ENCODE assay signal across 8 cellular contexts in genomic region chr21:34351786-34352241, GRCh38. TPM values are rescaled to one million over a fixed set of nuclear protein-coding genes. Genes with fewer than 3 reads are reported as not detected.
DNase-seq lines count a peak whose midpoint lies in the region; ATAC-seq and TF ChIP-seq lines count a peak whose summit lies in the region.

No MANE protein-coding gene starts in this region.

- POLR2A ChIA-PET in GM10248 (lab: Yijun Ruan, JAX) = no interaction called here
- POLR2A ChIA-PET in activated CD4-positive, alpha-beta memory T cell treated with anti-CD3 and anti-CD28 coated beads for 36 hours (lab: Charles Lee) = no interaction called here

- DNase-seq in GM10248 (ENCODE audit: extremely low spot score) (peak; percentile 69), NCI-H2196 treated with DMSO at 0.1 percent for 48 hours (lab: John Stamatoyannopoulos, UW; ENCODE audit: unreplicated experiment) (peak; percentile 70), osteocyte (ENCODE audit: extremely low spot score, unreplicated experiment) (no peak)
- DNase-seq in activated CD4-positive, alpha-beta memory T cell treated with anti-CD3 and anti-CD28 coated beads for 36 hours = peak; percentile 49
- DNase-seq in stimulated activated naive CD4-positive, alpha-beta T cell treated with Interleukin-2 at 50 U/mL for 16 hours (lab: John Stamatoyannopoulos, UW) = no peak

- no peak for TF ChIP-seq POLR2A in gastroesophageal sphincter (IDR thresholded peaks at IDR 0.05)

- H3K9me3 ChIP-seq in gastroesophageal sphincter = no peaks in the 10 kb centered on the region

- 14 to 34% methylated on average over 5 to 6 of the region's 6 CpGs for WGBS in gastroesophageal sphincter (ENCODE audit: low coverage in 1 of 2), 2 donors

- H3K27ac ChIP-seq in 22Rv1 = no peak overlapping the region
- H3K27ac ChIP-seq in gastroesophageal sphincter = no peak overlapping the region

- peaks cover 0 to 21% (median 0%) of the 10 kb centered on the region in 3 donors for H3K4me1 ChIP-seq in gastroesophageal sphincter

- peaks cover 4% of the 10 kb centered on the region for H3K9me3 Mint-ChIP-seq in activated CD4-positive, alpha-beta memory T cell treated with anti-CD3 and anti-CD28 coated beads for 36 hours
- H3K9me3 Mint-ChIP-seq in osteocyte (ENCODE audit: unreplicated experiment) = no peaks in the 10 kb centered on the region

- no peaks in the 10 kb centered on the region for H3K27me3 ChIP-seq in gastroesophageal sphincter

- H3K27me3 Mint-ChIP-seq in activated CD4-positive, alpha-beta memory T cell treated with anti-CD3 and anti-CD28 coated beads for 36 hours = peaks cover 9% of the 10 kb centered on the region
- peaks cover 13% of the 10 kb centered on the region for H3K27me3 Mint-ChIP-seq in osteocyte (ENCODE audit: unreplicated experiment)

- H3K36me3 Mint-ChIP-seq in activated CD4-positive, alpha-beta memory T cell treated with anti-CD3 and anti-CD28 coated beads for 36 hours = no peaks in the 10 kb centered on the region
- peaks cover 2% of the 10 kb centered on the region for H3K36me3 Mint-ChIP-seq in osteocyte (ENCODE audit: unreplicated experiment)

- intact Hi-C loops in activated CD4-positive, alpha-beta memory T cell treated with anti-CD3 and anti-CD28 coated beads for 36 hours (cut with micrococcal nuclease) = no loop called here

- CTCF ChIA-PET in GM10248 (lab: Yijun Ruan, JAX) = interaction anchor here (0.7 to 16.5 kb wide), 6 partner anchors 9 to 433 kb away, joined by 3 to 368 read pairs (median 4); partner anchors contain the start of gene ATP5PO
- CTCF ChIA-PET in activated CD4-positive, alpha-beta memory T cell treated with anti-CD3 and anti-CD28 coated beads for 36 hours (lab: Charles Lee) = interaction anchor here (0.8 to 11.6 kb wide), 2 partner anchors 7 to 428 kb away, joined by 3 to 277 read pairs; no protein-coding TSS in a partner anchor

- TF ChIP-seq CTCF in 22Rv1 (IDR thresholded peaks at IDR 0.05) (peak; percentile 74), GM10248 (IDR thresholded peaks at IDR 0.05; ENCODE audit: control extremely low read depth, extremely low read depth, low read depth, missing control alignments) (peak; percentile 53), gastroesophageal sphincter (IDR thresholded peaks at IDR 0.05) (peak; percentile 70 to 84 (median 74)), osteocyte (IDR thresholded peaks at IDR 0.05) (peak; percentile 87)

- TF ChIP-seq EP300 in gastroesophageal sphincter (IDR thresholded peaks at IDR 0.05) = no peak

- H3K36me3 ChIP-seq in gastroesophageal sphincter = no peaks in the 10 kb centered on the region

- ATAC-seq in HG02870 (IDR thresholded peaks at IDR 0.05; ENCODE audit: unreplicated experiment) (peak; percentile 78), gastroesophageal sphincter (peak; percentile 57)

- no peak overlapping the region for H3K4me3 Mint-ChIP-seq in activated CD4-positive, alpha-beta memory T cell treated with anti-CD3 and anti-CD28 coated beads for 36 hours
- H3K4me3 Mint-ChIP-seq in osteocyte (ENCODE audit: unreplicated experiment) = no peak overlapping the region

- peaks cover 3% of the 10 kb centered on the region for H3K4me1 Mint-ChIP-seq in activated CD4-positive, alpha-beta memory T cell treated with anti-CD3 and anti-CD28 coated beads for 36 hours (ENCODE audit: low read depth)
- H3K4me1 Mint-ChIP-seq in osteocyte (ENCODE audit: unreplicated experiment) = peaks cover 18% of the 10 kb centered on the region

- no peak overlapping the region for H3K27ac Mint-ChIP-seq in activated CD4-positive, alpha-beta memory T cell treated with anti-CD3 and anti-CD28 coated beads for 36 hours
- H3K27ac Mint-ChIP-seq in osteocyte (ENCODE audit: unreplicated experiment) = no peak overlapping the region

- H3K4me3 ChIP-seq in gastroesophageal sphincter = no peak overlapping the region

RNA-seq across cellular contexts. Expression of gene KCNE2, which starts 12.0 kb away (rescaled TPM):
- not detected for total RNA-seq in activated CD4-positive, alpha-beta memory T cell treated with anti-CD3 and anti-CD28 coated beads for 36 hours
- total RNA-seq in gastroesophageal sphincter = 1 to 10 TPM in 1 of 4 donors, not detected in 3; 1.5 TPM
- 0.56 TPM in 1 of 2 replicates, not detected in the other for total RNA-seq in osteocyte

RNA-seq across cellular contexts. Expression of gene SMIM11, which starts 23.5 kb away (rescaled TPM):
- total RNA-seq in activated CD4-positive, alpha-beta memory T cell treated with anti-CD3 and anti-CD28 coated beads for 36 hours = 10 to 100 TPM; 14.5 to 15.6 TPM
- total RNA-seq in gastroesophageal sphincter (10 to 100 TPM in 1 of 4 donors, 1 to 10 TPM in 3; 6.1 to 16.2 (median 8.0) TPM), osteocyte (3.3 and 3.9 TPM in 2 replicates)

Comparison
In these comparisons a context has a peak if more than half of its experiments do, and no peak if none do; other contexts are left out.
1. DNase-seq: peak in GM10248 (single experiment), NCI-H2196 treated with DMSO at 0.1 percent for 48 hours (single experiment) and activated CD4-positive, alpha-beta memory T cell treated with anti-CD3 and anti-CD28 coated beads for 36 hours (single experiment); none in osteocyte (single experiment) and stimulated activated naive CD4-positive, alpha-beta T cell treated with Interleukin-2 at 50 U/mL for 16 hours (single experiment).
2. Peak in every context shown above with its lines, with median percentiles within 50 percentile points of each other: CTCF ChIP-seq.